ENCODE assay signal across 24 cellular contexts in genomic region chr3:141681390-141681780, GRCh38. TPM values are rescaled to one million over a fixed set of nuclear protein-coding genes. Genes with fewer than 3 reads are reported as not detected.
DNase-seq lines count a peak whose midpoint lies in the region; ATAC-seq and TF ChIP-seq lines count a peak whose summit lies in the region.
"Had no signal": no experiment of that assay in that cellular context is flagged by ENCODE, and none has a peak within 500 bp of the region (broad histone marks: within the 10 kb centered on the region; RNA-seq: fewer than 3 reads in every experiment).

No MANE protein-coding gene starts in this region.

- H4K91ac ChIP-seq in H9 (ENCODE audit: insufficient read length, low read depth, low read length), result no peak overlapping the region

- no peak overlapping the region for H4K5ac ChIP-seq in H9 (ENCODE audit: insufficient read length, low read depth, low read length)

- POLR2A ChIA-PET in PC-9 (lab: Charles Lee; ENCODE audit: unreplicated experiment), result no interaction called here

- H3K27me3 ChIP-seq in H9 (ENCODE audit: insufficient read depth, low read length) (no peaks in the 10 kb centered on the region), PC-9 (ENCODE audit: insufficient read depth, low read depth) (no peaks in the 10 kb centered on the region), transverse colon (no peaks in the 10 kb centered on the region)
- H3K27me3 ChIP-seq: BE2C, Peyer's patch, right atrium auricular region, SJSA1, spleen, suprapubic skin, uterus had no signal

- H3T11ph ChIP-seq in H9 (ENCODE audit: low read length), result no peak overlapping the region

- no peak overlapping the region for H3K14ac ChIP-seq in H9 (ENCODE audit: insufficient read depth, low read length)

- H3K79me1 ChIP-seq in H9 (ENCODE audit: insufficient read depth, low read depth, low read length, poor library complexity, severe bottlenecking), result no peaks in the 10 kb centered on the region

- H3K27ac Mint-ChIP-seq in H9, result peak overlapping the region in 1 of 3 experiments; percentile 27; a peak in 2 of 7 replicates
- H3K27ac Mint-ChIP-seq: activated naive CD8-positive, alpha-beta T cell treated with anti-CD3 and anti-CD28 coated beads, Interleukin-2, amount 50 U/mL, for 24 hours; natural killer cell; stimulated activated memory B cell treated with anti-CD40 and anti-IgM and Interleukin-4, amounts not matched to agents 10 μg/mL and 1 μg/mL and 100 μg/mL, for 72 hours had no signal

- no peak for TF ChIP-seq POLR2A in transverse colon (IDR thresholded peaks at IDR 0.05)

- H3K4me1 Mint-ChIP-seq in H9, result peaks cover 27 to 34% of the 10 kb centered on the region in 2 experiments

- H3K9ac ChIP-seq in H9 (ENCODE audit: extremely low read depth, insufficient read length, low read length), result no peak overlapping the region

- H2AK5ac ChIP-seq in H9 (ENCODE audit: insufficient read length, low read length), result no peak overlapping the region

- in situ Hi-C loops in ACHN (cut with HindIII; ENCODE audit: low pct_ligation_motif_present, low pct_unique_long_range_greater_than_20kb, low sequenced_read_pairs), result no loop called here
- in situ Hi-C loops in transverse colon (cut with MboI; ENCODE audit: low pct_ligation_motif_present in 1 of 4, low pct_unique_long_range_greater_than_20kb in 1 of 4, low sequenced_read_pairs in 3 of 4), result no loop called here

- H4K20me1 ChIP-seq in H9 (ENCODE audit: control insufficient read depth, insufficient read depth, insufficient read length) (no peaks in the 10 kb centered on the region), PC-9 (ENCODE audit: insufficient read depth) (no peaks in the 10 kb centered on the region)

- H3K4me3 Mint-ChIP-seq in H9, result peak overlapping the region in 1 of 2 experiments; percentile 8; a peak in 1 of 5 replicates
- H3K4me3 Mint-ChIP-seq: activated naive CD8-positive, alpha-beta T cell treated with anti-CD3 and anti-CD28 coated beads, Interleukin-2, amount 50 U/mL, for 24 hours; brain; natural killer cell; stimulated activated memory B cell treated with anti-CD40 and anti-IgM and Interleukin-4, amounts not matched to agents 10 μg/mL and 1 μg/mL and 100 μg/mL, for 72 hours had no signal

- no peak overlapping the region for H4K8ac ChIP-seq in H9 (replicated peaks; ENCODE audit: insufficient read length, low read depth, low read length)

- H3F3A ChIP-seq in PC-9 (ENCODE audit: insufficient read depth, low read depth), result no peaks in the 10 kb centered on the region

- H3K4me1 ChIP-seq in H9 (ENCODE audit: insufficient read depth, low read length) (peaks cover 6% of the 10 kb centered on the region; the same call in 1 of the 2 replicates), PC-9 (replicated peaks; ENCODE audit: insufficient read depth) (peaks cover 6% of the 10 kb centered on the region; the same call in 1 of the 2 replicates), transverse colon (peaks cover 0 to 4% (median 3%) of the 10 kb centered on the region in 4 donors)
- H3K4me1 ChIP-seq: BE2C, Peyer's patch, uterus had no signal

- H3K27ac ChIP-seq in H9 (ENCODE audit: insufficient read length, low read depth, low read length), result no peak overlapping the region
- no peak overlapping the region for H3K27ac ChIP-seq in PC-9
- H3K27ac ChIP-seq in transverse colon, result no peak overlapping the region
- H3K27ac ChIP-seq: Peyer's patch, suprapubic skin had no signal

- H3K56ac ChIP-seq in H9 (ENCODE audit: insufficient read length, low read depth, low read length), result no peak overlapping the region

- H3K9me3 Mint-ChIP-seq in H9, result peaks cover 0 to 3% of the 10 kb centered on the region in 2 experiments; a peak in 1 of 5 replicates
- H3K9me3 Mint-ChIP-seq: activated naive CD8-positive, alpha-beta T cell treated with anti-CD3 and anti-CD28 coated beads, Interleukin-2, amount 50 U/mL, for 24 hours; natural killer cell had no signal

- WGBS in H9 (ENCODE audit: extremely low coverage, insufficient read length, low lambda C conversion rate), result no CpG with 5 or more reads among the region's 4 CpGs
- 50% methylated on average over 2 to 4 of the region's 4 CpGs for WGBS in transverse colon (ENCODE audit: low coverage in 1 of 2), 2 donors

- H3K23me2 ChIP-seq in H9 (ENCODE audit: insufficient read length, low read depth, low read length, poor library complexity, severe bottlenecking), result peaks cover 3% of the 10 kb centered on the region

- H2AFZ ChIP-seq in H9 (ENCODE audit: low read length) (no peak overlapping the region), PC-9 (no peak overlapping the region)

- H3K4me2 ChIP-seq in H9 (ENCODE audit: insufficient read depth, insufficient read length, low read length), result peak overlapping the region; percentile 3
- H3K4me2 ChIP-seq in PC-9, result peak overlapping the region; percentile 4; the same call in 1 of the 2 replicates

- TF ChIP-seq EP300 in transverse colon (IDR thresholded peaks at IDR 0.05; ENCODE audit: low read depth), result no peak

- no peak overlapping the region for H3K4me3 ChIP-seq in PC-9
- no peak overlapping the region for H3K4me3 ChIP-seq in transverse colon
- H3K4me3 ChIP-seq: Peyer's patch, right atrium auricular region, SJSA1, spleen, suprapubic skin, uterus had no signal

- peaks cover 0 to 2% (median 0%) of the 10 kb centered on the region in 3 experiments; a peak in 2 of 7 replicates for H3K36me3 Mint-ChIP-seq in H9 (ENCODE audit: insufficient read depth in 1 of 3, low read depth in 3 of 3)
- H3K36me3 Mint-ChIP-seq: brain; natural killer cell; stimulated activated memory B cell treated with anti-CD40 and anti-IgM and Interleukin-4, amounts not matched to agents 10 μg/mL and 1 μg/mL and 100 μg/mL, for 72 hours had no signal

- H3K36me3 ChIP-seq in PC-9 (ENCODE audit: low read depth) (no peaks in the 10 kb centered on the region), transverse colon (no peaks in the 10 kb centered on the region)
- H3K36me3 ChIP-seq: BE2C, Peyer's patch, right atrium auricular region, SJSA1, spleen, suprapubic skin, uterus had no signal

- H2BK5ac ChIP-seq in H9 (ENCODE audit: insufficient read length, low read length), result no peak overlapping the region

- no peak overlapping the region for H3K23ac ChIP-seq in H9 (ENCODE audit: insufficient read length, low read depth, low read length)

- no peak overlapping the region for H2BK15ac ChIP-seq in H9 (ENCODE audit: low read depth, low read length)

- no peak overlapping the region for H2BK120ac ChIP-seq in H9 (ENCODE audit: low read depth, low read length, poor library complexity, severe bottlenecking)

- H3K9me2 ChIP-seq in PC-9 (ENCODE audit: insufficient read depth), result no peaks in the 10 kb centered on the region; the same call in 1 of the 2 replicates

- no peaks in the 10 kb centered on the region for H3K27me3 Mint-ChIP-seq in H9 (ENCODE audit: low read depth)
- H3K27me3 Mint-ChIP-seq: activated naive CD8-positive, alpha-beta T cell treated with anti-CD3 and anti-CD28 coated beads, Interleukin-2, amount 50 U/mL, for 24 hours; stimulated activated memory B cell treated with anti-CD40 and anti-IgM and Interleukin-4, amounts not matched to agents 10 μg/mL and 1 μg/mL and 100 μg/mL, for 72 hours had no signal

- no TSS peak for BruUV-seq in PC-9 (replicated peaks; lab: Mats Ljungman, UMichigan)

- no peak overlapping the region for H2BK20ac ChIP-seq in H9 (ENCODE audit: low read depth, low read length, poor library complexity, severe bottlenecking)

- H3K9me3 ChIP-seq in H9 (ENCODE audit: control insufficient read depth, low read depth, low read length) (no peaks in the 10 kb centered on the region), PC-9 (ENCODE audit: insufficient read depth, low read depth) (no peaks in the 10 kb centered on the region), transverse colon (no peaks in the 10 kb centered on the region)
- H3K9me3 ChIP-seq: BE2C, Peyer's patch, right atrium auricular region, SJSA1, suprapubic skin, uterus had no signal

- no peaks in the 10 kb centered on the region for H3K79me2 ChIP-seq in H9 (ENCODE audit: insufficient read depth, low read length)
- H3K79me2 ChIP-seq in PC-9 (ENCODE audit: low read depth), result no peaks in the 10 kb centered on the region

- DNase-seq in ACHN (peak; percentile 57), H9 (no peak), PC-9 (no peak), kidney tubule cell (ENCODE audit: low spot score) (peak; percentile 65), NCI-H146 (lab: John Stamatoyannopoulos, UW) (no peak), COLO829 (ENCODE audit: low spot score) (no peak), left colon (no peak), transverse colon (no peak)
- DNase-seq: activated gamma-delta T cell treated with Interleukin-2 at 50 U/mL for 16 hours; activated naive CD8-positive, alpha-beta T cell treated with anti-CD3 and anti-CD28 coated beads, Interleukin-2, amount 50 U/mL, for 24 hours; KG1; natural killer cell; NK-92 treated with Interleukin-12 subunit alpha and Interleukin-12 subunit beta, amount 100 ng/mL, for 24 hours; Peyer's patch; spleen; stimulated activated CD4-positive, alpha-beta T cell treated with anti-CD3 and anti-CD28 coated beads, Interleukin-2, amount 100 ng/mL, for 48 hours; T-helper 1 cell had no signal

- H3K4ac ChIP-seq in H9 (ENCODE audit: low read depth, low read length), result no peak overlapping the region

- intact Hi-C loops in PC-9 (cut with micrococcal nuclease; ENCODE audit: unreplicated experiment), result no loop called here
- intact Hi-C loops in left colon (cut with DNase I, micrococcal nuclease), result no loop called here
- intact Hi-C loops in transverse colon (cut with DNase I; ENCODE audit: low total_unique reads), result no loop called here

- no peak overlapping the region for H3K18ac ChIP-seq in H9 (ENCODE audit: insufficient read length, low read depth, low read length)

- CTCF ChIA-PET in PC-9 (lab: Charles Lee), result no interaction called here

- H2BK12ac ChIP-seq in H9 (ENCODE audit: insufficient read length, low read depth, low read length), result no peak overlapping the region

- no peak for TF ChIP-seq CTCF in H9 (conservative IDR thresholded peaks at IDR 0.05)
- TF ChIP-seq CTCF in PC-9 (conservative IDR thresholded peaks at IDR 0.05), result no peak
- TF ChIP-seq CTCF in transverse colon (IDR thresholded peaks at IDR 0.05), result no peak

- ATAC-seq in left colon, result no peak
- ATAC-seq: activated naive CD8-positive, alpha-beta T cell treated with anti-CD3 and anti-CD28 coated beads, Interleukin-2, amount 50 U/mL, for 24 hours; natural killer cell; stimulated activated memory B cell treated with anti-CD40 and anti-IgM and Interleukin-4, amounts not matched to agents 10 μg/mL and 1 μg/mL and 100 μg/mL, for 72 hours had no signal

RNA-seq across cellular contexts. Expression of gene RNF7, which starts 56.7 kb away (rescaled TPM):
- total RNA-seq in H9 (2021), result 125 and 126 TPM in 2 replicates
- 82.2 and 89.1 TPM in 2 replicates for total RNA-seq in PC-9 (2021)
- total RNA-seq in left colon, result 100 to 1,000 TPM; 114 to 125 TPM
- 100 to 1,000 TPM in 1 of 4 donors, 10 to 100 TPM in 3; 23.7 to 122 (median 58.5) TPM for total RNA-seq in transverse colon

Comparison
In these comparisons a context has a peak if more than half of its experiments do, and no peak if none do; other contexts are left out.
1. DNase-seq: peak in ACHN (single experiment) and kidney tubule cell (single experiment); none in H9 (single experiment), PC-9 (0 of 2), NCI-H146 (single experiment), COLO829 (single experiment), left colon (0 of 2) and transverse colon (single experiment).